Comparison of ENCODE assay signal across 38 cellular contexts in genomic region chr9:116888066-116888465, GRCh38.
"Had no signal": no experiment of that assay in that cellular context is flagged by ENCODE, and none has a peak within 500 bp of the region (broad histone marks: within the 10 kb centered on the region; RNA-seq: fewer than 3 reads in every experiment).

No MANE protein-coding gene starts in this region.

- H3K9me3 ChIP-seq: adrenal gland, ascending aorta, body of pancreas, breast epithelium had no signal

- H3K27me3 Mint-ChIP-seq: activated naive CD4-positive, alpha-beta T cell treated with anti-CD3 and anti-CD28 coated beads, Interleukin-2, amount 10 ng/mL, durations not matched to agents 7 days and 5 days; activated naive CD4-positive, alpha-beta T cell treated with anti-CD3 and anti-CD28 coated beads, Interleukin-2, amount 50 U/mL, for 24 hours; activated naive CD8-positive, alpha-beta T cell treated with anti-CD3 and anti-CD28 coated beads for 36 hours; activated naive CD8-positive, alpha-beta T cell treated with anti-CD3 and anti-CD28 coated beads, Interleukin-2, amount 10 ng/mL, durations not matched to agents 7 days and 5 days; activated naive CD8-positive, alpha-beta T cell treated with anti-CD3 and anti-CD28 coated beads, Interleukin-2, amount 50 U/mL, for 24 hours; activated T-cell treated with anti-CD3 and anti-CD28 coated beads, Interleukin-2, amount 50 U/mL, for 24 hours; central memory CD8-positive, alpha-beta T cell had no signal

- H3K27ac ChIP-seq: adrenal gland, ascending aorta, body of pancreas, brain microvascular endothelial cell, breast epithelium, cardiac muscle cell had no signal

- H3K4me3 ChIP-seq: adrenal gland, ascending aorta, body of pancreas, breast epithelium, cardiac muscle cell had no signal

- H3K4me1 Mint-ChIP-seq: activated naive CD4-positive, alpha-beta T cell treated with anti-CD3 and anti-CD28 coated beads, Interleukin-2, amount 10 ng/mL, durations not matched to agents 7 days and 5 days; activated naive CD4-positive, alpha-beta T cell treated with anti-CD3 and anti-CD28 coated beads, Interleukin-2, amount 50 U/mL, for 24 hours; activated naive CD8-positive, alpha-beta T cell treated with anti-CD3 and anti-CD28 coated beads for 36 hours; activated naive CD8-positive, alpha-beta T cell treated with anti-CD3 and anti-CD28 coated beads, Interleukin-2, amount 10 ng/mL, durations not matched to agents 7 days and 5 days; activated naive CD8-positive, alpha-beta T cell treated with anti-CD3 and anti-CD28 coated beads, Interleukin-2, amount 50 U/mL, for 24 hours; activated T-helper 17 cell treated with anti-CD3 and anti-CD28 coated beads, Interleukin-2, amount 50 U/mL, for 72 hours; brain; central memory CD8-positive, alpha-beta T cell had no signal

- DNase-seq: activated effector memory CD4-positive, alpha-beta T cell treated with anti-CD3 and anti-CD28 coated beads, Interleukin-2, amount 50 U/mL, for 16 hours; activated effector memory CD4-positive, alpha-beta T cell treated with Interleukin-2 at 50 U/mL for 16 hours; activated gamma-delta T cell; activated gamma-delta T cell treated with Interleukin-2 at 50 U/mL for 16 hours; activated naive CD4-positive, alpha-beta T cell; activated naive CD4-positive, alpha-beta T cell treated with anti-CD3 and anti-CD28 coated beads for 36 hours; activated naive CD4-positive, alpha-beta T cell treated with anti-CD3 and anti-CD28 coated beads, Interleukin-2, amount 10 ng/mL, durations not matched to agents 7 days and 5 days; activated naive CD4-positive, alpha-beta T cell treated with anti-CD3 and anti-CD28 coated beads, Interleukin-2, amount 50 U/mL, for 16 hours; activated naive CD4-positive, alpha-beta T cell treated with Interleukin-2 at 50 U/mL for 16 hours; activated naive CD8-positive, alpha-beta T cell treated with anti-CD3 and anti-CD28 coated beads for 36 hours; activated naive CD8-positive, alpha-beta T cell treated with anti-CD3 and anti-CD28 coated beads, Interleukin-2, amount 10 ng/mL, durations not matched to agents 7 days and 5 days; activated naive CD8-positive, alpha-beta T cell treated with anti-CD3 and anti-CD28 coated beads, Interleukin-2, amount 50 U/mL, for 24 hours; activated T-cell treated with anti-CD3 and anti-CD28 coated beads, Interleukin-2, amount 50 U/mL, for 1 hour; activated T-cell treated with anti-CD3 and anti-CD28 coated beads, Interleukin-2, amount 50 U/mL, for 24 hours; activated T-cell treated with anti-CD3 and anti-CD28 coated beads, Interleukin-2, amount 50 U/mL, for 4 hours; activated T-cell treated with anti-CD3 and anti-CD28 coated beads, Interleukin-2, amount 50 U/mL, for 48 hours; activated T-cell treated with anti-CD3 and anti-CD28 coated beads, Interleukin-2, amount 50 U/mL, for 72 hours; adrenal gland; amniotic stem cell; amygdala; anterior cingulate cortex; aorta; body of pancreas; brain microvascular endothelial cell; caudate nucleus; central memory CD4-positive, alpha-beta T cell; cerebellar nuclear complex had no signal

- H3K27ac Mint-ChIP-seq: activated naive CD4-positive, alpha-beta T cell treated with anti-CD3 and anti-CD28 coated beads for 36 hours; activated naive CD4-positive, alpha-beta T cell treated with anti-CD3 and anti-CD28 coated beads, Interleukin-2, amount 10 ng/mL, durations not matched to agents 7 days and 5 days; activated naive CD4-positive, alpha-beta T cell treated with anti-CD3 and anti-CD28 coated beads, Interleukin-2, amount 50 U/mL, for 24 hours; activated naive CD8-positive, alpha-beta T cell; activated naive CD8-positive, alpha-beta T cell treated with anti-CD3 and anti-CD28 coated beads for 36 hours; activated naive CD8-positive, alpha-beta T cell treated with anti-CD3 and anti-CD28 coated beads, Interleukin-2, amount 10 ng/mL, durations not matched to agents 7 days and 5 days; activated naive CD8-positive, alpha-beta T cell treated with anti-CD3 and anti-CD28 coated beads, Interleukin-2, amount 50 U/mL, for 24 hours; activated T-cell treated with anti-CD3 and anti-CD28 coated beads, Interleukin-2, amount 50 U/mL, for 24 hours; activated T-cell treated with anti-CD3 and anti-CD28 coated beads, Interleukin-2, amount 50 U/mL, for 72 hours; activated T-helper 1 cell treated with anti-CD3 and anti-CD28 coated beads, Interleukin-12 subunit alpha, Interleukin-12 subunit beta, Interleukin-2, Interleukin-4 antibody, amounts not matched to agents 30 ng/mL and 10 ng/mL and 1 ng/mL, durations not matched to agents 14 hours and 24 hours and 36 hours; activated T-helper 17 cell treated with anti-CD3 and anti-CD28 coated beads, Interleukin-2, amount 50 U/mL, for 72 hours; activated T-helper 2 cell treated with anti-CD3 and anti-CD28 coated beads, Interferon-gamma antibody, Interleukin-2, Interleukin-4, amounts not matched to agents 10 μg/mL and 5 μg/mL and 100 μg/mL, durations not matched to agents 14 hours and 24 hours and 36 hours; brain had no signal

- H3K9me3 Mint-ChIP-seq: activated naive CD4-positive, alpha-beta T cell treated with anti-CD3 and anti-CD28 coated beads, Interleukin-2, amount 10 ng/mL, durations not matched to agents 7 days and 5 days; activated naive CD8-positive, alpha-beta T cell treated with anti-CD3 and anti-CD28 coated beads for 36 hours; activated naive CD8-positive, alpha-beta T cell treated with anti-CD3 and anti-CD28 coated beads, Interleukin-2, amount 10 ng/mL, durations not matched to agents 7 days and 5 days; activated T-cell treated with anti-CD3 and anti-CD28 coated beads, Interleukin-2, amount 50 U/mL, for 24 hours; activated T-cell treated with anti-CD3 and anti-CD28 coated beads, Interleukin-2, amount 50 U/mL, for 4 hours; activated T-cell treated with anti-CD3 and anti-CD28 coated beads, Interleukin-2, amount 50 U/mL, for 72 hours; activated T-helper 1 cell treated with anti-CD3 and anti-CD28 coated beads, Interleukin-12 subunit alpha, Interleukin-12 subunit beta, Interleukin-2, Interleukin-4 antibody, amounts not matched to agents 30 ng/mL and 10 ng/mL and 1 ng/mL, durations not matched to agents 14 hours and 24 hours and 36 hours; brain had no signal

- H3K36me3 Mint-ChIP-seq: activated naive CD4-positive, alpha-beta T cell treated with anti-CD3 and anti-CD28 coated beads, Interleukin-2, amount 10 ng/mL, durations not matched to agents 7 days and 5 days; activated naive CD4-positive, alpha-beta T cell treated with anti-CD3 and anti-CD28 coated beads, Interleukin-2, amount 50 U/mL, for 24 hours; activated naive CD4-positive, alpha-beta T cell treated with anti-CD3 and anti-CD28 coated beads, Interleukin-2, amount 50 U/mL, for 72 hours; activated naive CD8-positive, alpha-beta T cell; activated naive CD8-positive, alpha-beta T cell treated with anti-CD3 and anti-CD28 coated beads for 36 hours; activated naive CD8-positive, alpha-beta T cell treated with anti-CD3 and anti-CD28 coated beads, Interleukin-2, amount 10 ng/mL, durations not matched to agents 7 days and 5 days; brain had no signal

- H3K36me3 ChIP-seq: adrenal gland, ascending aorta, brain microvascular endothelial cell, breast epithelium, cardiac muscle cell had no signal

- H3K4me1 ChIP-seq: adrenal gland, ascending aorta, body of pancreas, breast epithelium had no signal

- H3K27me3 ChIP-seq: adrenal gland, ascending aorta, body of pancreas, brain microvascular endothelial cell, breast epithelium, cardiac muscle cell had no signal

- ATAC-seq: activated naive CD4-positive, alpha-beta T cell treated with anti-CD3 and anti-CD28 coated beads, Interleukin-2, amount 50 U/mL, for 72 hours; activated naive CD8-positive, alpha-beta T cell treated with anti-CD3 and anti-CD28 coated beads, Interleukin-2, amount 50 U/mL, for 24 hours; activated T-cell treated with anti-CD3 and anti-CD28 coated beads, Interleukin-2, amount 50 U/mL, for 4 hours; activated T-cell treated with anti-CD3 and anti-CD28 coated beads, Interleukin-2, amount 50 U/mL, for 72 hours; activated T-helper 17 cell treated with anti-CD3 and anti-CD28 coated beads, Interleukin-2, amount 50 U/mL, for 72 hours; body of pancreas had no signal

- H3K4me3 Mint-ChIP-seq: activated naive CD4-positive, alpha-beta T cell treated with anti-CD3 and anti-CD28 coated beads for 36 hours; activated naive CD4-positive, alpha-beta T cell treated with anti-CD3 and anti-CD28 coated beads, Interleukin-2, amount 10 ng/mL, durations not matched to agents 7 days and 5 days; activated naive CD4-positive, alpha-beta T cell treated with anti-CD3 and anti-CD28 coated beads, Interleukin-2, amount 50 U/mL, for 24 hours; activated naive CD8-positive, alpha-beta T cell; activated naive CD8-positive, alpha-beta T cell treated with anti-CD3 and anti-CD28 coated beads for 36 hours; activated naive CD8-positive, alpha-beta T cell treated with anti-CD3 and anti-CD28 coated beads, Interleukin-2, amount 10 ng/mL, durations not matched to agents 7 days and 5 days; activated naive CD8-positive, alpha-beta T cell treated with anti-CD3 and anti-CD28 coated beads, Interleukin-2, amount 50 U/mL, for 24 hours; activated T-cell treated with anti-CD3 and anti-CD28 coated beads, Interleukin-2, amount 50 U/mL, for 24 hours; activated T-cell treated with anti-CD3 and anti-CD28 coated beads, Interleukin-2, amount 50 U/mL, for 4 hours; activated T-cell treated with anti-CD3 and anti-CD28 coated beads, Interleukin-2, amount 50 U/mL, for 72 hours; activated T-helper 1 cell treated with anti-CD3 and anti-CD28 coated beads, Interleukin-12 subunit alpha, Interleukin-12 subunit beta, Interleukin-2, Interleukin-4 antibody, amounts not matched to agents 30 ng/mL and 10 ng/mL and 1 ng/mL, durations not matched to agents 14 hours and 24 hours and 36 hours; activated T-helper 17 cell treated with anti-CD3 and anti-CD28 coated beads, Interleukin-2, amount 50 U/mL, for 72 hours; brain; central memory CD8-positive, alpha-beta T cell had no signal
